In genomic region chr5:142017832-142018427, GRCh38 we compare ENCODE assay signal across 10 cellular contexts. TPM values are rescaled to one million over a fixed set of nuclear protein-coding genes. Genes with fewer than 3 reads are reported as not detected.
DNase-seq lines count a peak whose midpoint lies in the region; ATAC-seq lines count a peak whose summit lies in the region.
"Had no signal": no experiment of that assay in that cellular context is flagged by ENCODE, and none has a peak within 500 bp of the region (broad histone marks: within the 10 kb centered on the region; RNA-seq: fewer than 3 reads in every experiment).

No MANE protein-coding gene starts in this region.

- no peak overlapping the region for H3K4me3 Mint-ChIP-seq in activated T-helper 1 cell treated with anti-CD3 and anti-CD28 coated beads, Interleukin-12 subunit alpha, Interleukin-12 subunit beta, Interleukin-2, Interleukin-4 antibody, amounts not matched to agents 30 ng/mL and 10 ng/mL and 1 ng/mL, durations not matched to agents 14 hours and 24 hours and 36 hours
- peak overlapping the region; percentile 26 to 62 for H3K4me3 Mint-ChIP-seq in stimulated activated naive B cell treated with anti-CD40 and anti-IgM and Interleukin-4, amounts not matched to agents 10 μg/mL and 1 μg/mL and 100 μg/mL, for 72 hours

- no peaks in the 10 kb centered on the region for H3K27me3 Mint-ChIP-seq in activated T-helper 1 cell treated with anti-CD3 and anti-CD28 coated beads, Interleukin-12 subunit alpha, Interleukin-12 subunit beta, Interleukin-2, Interleukin-4 antibody, amounts not matched to agents 30 ng/mL and 10 ng/mL and 1 ng/mL, durations not matched to agents 14 hours and 24 hours and 36 hours (ENCODE audit: insufficient read depth)
- H3K27me3 Mint-ChIP-seq in stimulated activated naive B cell treated with anti-CD40 and anti-IgM and Interleukin-4, amounts not matched to agents 10 μg/mL and 1 μg/mL and 100 μg/mL, for 72 hours = peaks cover 0 to 10% of the 10 kb centered on the region in 2 donors

- peak; percentile 50 for DNase-seq in activated effector memory CD4-positive, alpha-beta T cell treated with anti-CD3 and anti-CD28 coated beads, Interleukin-2, amount 50 U/mL, for 16 hours
- DNase-seq in activated effector memory CD4-positive, alpha-beta T cell treated with Interleukin-2 at 50 U/mL for 16 hours = no peak
- DNase-seq in activated T-helper 1 cell treated with anti-CD3 and anti-CD28 coated beads, Interleukin-12 subunit alpha, Interleukin-12 subunit beta, Interleukin-2, Interleukin-4 antibody, amounts not matched to agents 30 ng/mL and 10 ng/mL and 1 ng/mL, durations not matched to agents 14 hours and 24 hours and 36 hours (ENCODE audit: low spot score) = no peak
- DNase-seq in stimulated activated naive B cell treated with anti-CD40 and anti-IgM and Interleukin-4, amounts not matched to agents 10 μg/mL and 1 μg/mL and 100 μg/mL, for 72 hours = peak; percentile 49
- no peak for DNase-seq in RPMI8226
- no peak for DNase-seq in NCI-H1092 treated with DMSO at 0.1 percent for 48 hours (lab: John Stamatoyannopoulos, UW)
- no peak for DNase-seq in NCI-H510A treated with DMSO at 0.1 percent for 48 hours (lab: John Stamatoyannopoulos, UW)
- DNase-seq: foreskin keratinocyte, NCI-H526 had no signal

- H3K36me3 Mint-ChIP-seq in activated T-helper 1 cell treated with anti-CD3 and anti-CD28 coated beads, Interleukin-12 subunit alpha, Interleukin-12 subunit beta, Interleukin-2, Interleukin-4 antibody, amounts not matched to agents 30 ng/mL and 10 ng/mL and 1 ng/mL, durations not matched to agents 14 hours and 24 hours and 36 hours (ENCODE audit: low read depth) = peaks cover 7% of the 10 kb centered on the region
- peaks cover 0 to 7% of the 10 kb centered on the region in 2 donors for H3K36me3 Mint-ChIP-seq in stimulated activated naive B cell treated with anti-CD40 and anti-IgM and Interleukin-4, amounts not matched to agents 10 μg/mL and 1 μg/mL and 100 μg/mL, for 72 hours

- peak overlapping the region; percentile 79 for H3K27ac Mint-ChIP-seq in activated T-helper 1 cell treated with anti-CD3 and anti-CD28 coated beads, Interleukin-12 subunit alpha, Interleukin-12 subunit beta, Interleukin-2, Interleukin-4 antibody, amounts not matched to agents 30 ng/mL and 10 ng/mL and 1 ng/mL, durations not matched to agents 14 hours and 24 hours and 36 hours
- H3K27ac Mint-ChIP-seq in stimulated activated naive B cell treated with anti-CD40 and anti-IgM and Interleukin-4, amounts not matched to agents 10 μg/mL and 1 μg/mL and 100 μg/mL, for 72 hours = peak overlapping the region; percentile 31

- H3K9me3 Mint-ChIP-seq in activated T-helper 1 cell treated with anti-CD3 and anti-CD28 coated beads, Interleukin-12 subunit alpha, Interleukin-12 subunit beta, Interleukin-2, Interleukin-4 antibody, amounts not matched to agents 30 ng/mL and 10 ng/mL and 1 ng/mL, durations not matched to agents 14 hours and 24 hours and 36 hours = peaks cover 7% of the 10 kb centered on the region
- H3K9me3 Mint-ChIP-seq in stimulated activated naive B cell treated with anti-CD40 and anti-IgM and Interleukin-4, amounts not matched to agents 10 μg/mL and 1 μg/mL and 100 μg/mL, for 72 hours = peaks cover 5% of the 10 kb centered on the region in 2 donors

- peak; percentile 37 for ATAC-seq in HG03103 (IDR thresholded peaks at IDR 0.05; ENCODE audit: low read depth, unreplicated experiment)
- peak; percentile 36 to 59 for ATAC-seq in stimulated activated naive B cell treated with anti-CD40 and anti-IgM and Interleukin-4, amounts not matched to agents 10 μg/mL and 1 μg/mL and 100 μg/mL, for 72 hours (replicated peaks)
- ATAC-seq: foreskin keratinocyte had no signal

- intact Hi-C loops in activated T-helper 1 cell treated with anti-CD3 and anti-CD28 coated beads, Interleukin-12 subunit alpha, Interleukin-12 subunit beta, Interleukin-2, Interleukin-4 antibody, amounts not matched to agents 30 ng/mL and 10 ng/mL and 1 ng/mL, durations not matched to agents 14 hours and 24 hours and 36 hours (cut with micrococcal nuclease) = loop anchor here (2.0 to 10.0 kb wide), 3 partner anchors 96 to 339 kb away; partner anchors contain the start of genes DELE1 and SPRY4

- H3K4me1 Mint-ChIP-seq in activated T-helper 1 cell treated with anti-CD3 and anti-CD28 coated beads, Interleukin-12 subunit alpha, Interleukin-12 subunit beta, Interleukin-2, Interleukin-4 antibody, amounts not matched to agents 30 ng/mL and 10 ng/mL and 1 ng/mL, durations not matched to agents 14 hours and 24 hours and 36 hours (ENCODE audit: low read depth) = peaks cover 59% of the 10 kb centered on the region
- H3K4me1 Mint-ChIP-seq in stimulated activated naive B cell treated with anti-CD40 and anti-IgM and Interleukin-4, amounts not matched to agents 10 μg/mL and 1 μg/mL and 100 μg/mL, for 72 hours = peaks cover 37 to 55% of the 10 kb centered on the region in 2 donors

RNA-seq across cellular contexts. Expression of gene GNPDA1, which starts 5.1 kb away (rescaled TPM):
- total RNA-seq in activated T-helper 1 cell treated with anti-CD3 and anti-CD28 coated beads, Interleukin-12 subunit alpha, Interleukin-12 subunit beta, Interleukin-2, Interleukin-4 antibody, amounts not matched to agents 30 ng/mL and 10 ng/mL and 1 ng/mL, durations not matched to agents 14 hours and 24 hours and 36 hours = 87.5 and 88.4 TPM in 2 replicates

RNA-seq across cellular contexts. Expression of gene RNF14, which starts 49.0 kb away (rescaled TPM):
- total RNA-seq in activated T-helper 1 cell treated with anti-CD3 and anti-CD28 coated beads, Interleukin-12 subunit alpha, Interleukin-12 subunit beta, Interleukin-2, Interleukin-4 antibody, amounts not matched to agents 30 ng/mL and 10 ng/mL and 1 ng/mL, durations not matched to agents 14 hours and 24 hours and 36 hours = 26.4 and 28.7 TPM in 2 replicates

RNA-seq across cellular contexts. Expression of gene PCDH12, which starts 59.9 kb away (rescaled TPM):
- total RNA-seq in activated T-helper 1 cell treated with anti-CD3 and anti-CD28 coated beads, Interleukin-12 subunit alpha, Interleukin-12 subunit beta, Interleukin-2, Interleukin-4 antibody, amounts not matched to agents 30 ng/mL and 10 ng/mL and 1 ng/mL, durations not matched to agents 14 hours and 24 hours and 36 hours = 2.2 TPM in 2 replicates

Comparison
In these comparisons a context has a peak if more than half of its experiments do, and no peak if none do; other contexts are left out.
1. DNase-seq: peak in activated effector memory CD4-positive, alpha-beta T cell treated with anti-CD3 and anti-CD28 coated beads, Interleukin-2, amount 50 U/mL, for 16 hours (single experiment) and stimulated activated naive B cell treated with anti-CD40 and anti-IgM and Interleukin-4, amounts not matched to agents 10 μg/mL and 1 μg/mL and 100 μg/mL, for 72 hours (single experiment); none in activated effector memory CD4-positive, alpha-beta T cell treated with Interleukin-2 at 50 U/mL for 16 hours (single experiment), activated T-helper 1 cell treated with anti-CD3 and anti-CD28 coated beads, Interleukin-12 subunit alpha, Interleukin-12 subunit beta, Interleukin-2, Interleukin-4 antibody, amounts not matched to agents 30 ng/mL and 10 ng/mL and 1 ng/mL, durations not matched to agents 14 hours and 24 hours and 36 hours (single experiment), RPMI8226 (single experiment), NCI-H1092 treated with DMSO at 0.1 percent for 48 hours (single experiment) and NCI-H510A treated with DMSO at 0.1 percent for 48 hours (single experiment).